6 cellular contexts compared by ENCODE assay signal in genomic region chr7:79977481-79977880, GRCh38.
"Had no signal": no experiment of that assay in that cellular context is flagged by ENCODE, and none has a peak within 500 bp of the region (broad histone marks: within the 10 kb centered on the region; RNA-seq: fewer than 3 reads in every experiment).

No MANE protein-coding gene starts in this region.

- H2AFZ ChIP-seq: GM23338 had no signal

- DNase-seq: H9, HFFc6, KBM-7 had no signal

- ATAC-seq: GM23338, HCT116 had no signal

- H3K27ac Mint-ChIP-seq: GM23338, IgD-negative memory B cell had no signal

- H3K4me2 ChIP-seq: GM23338 had no signal

- H3K4me1 Mint-ChIP-seq: GM23338, H9, IgD-negative memory B cell had no signal

- H3K4me3 Mint-ChIP-seq: GM23338, H9, HFFc6, IgD-negative memory B cell had no signal

- H3K36me3 Mint-ChIP-seq: IgD-negative memory B cell had no signal

- H3K27me3 Mint-ChIP-seq: IgD-negative memory B cell had no signal

- H3K4me3 ChIP-seq: GM23338 had no signal
